Comparison of ENCODE assay signal across 8 cellular contexts in the genomic region with DNA sequence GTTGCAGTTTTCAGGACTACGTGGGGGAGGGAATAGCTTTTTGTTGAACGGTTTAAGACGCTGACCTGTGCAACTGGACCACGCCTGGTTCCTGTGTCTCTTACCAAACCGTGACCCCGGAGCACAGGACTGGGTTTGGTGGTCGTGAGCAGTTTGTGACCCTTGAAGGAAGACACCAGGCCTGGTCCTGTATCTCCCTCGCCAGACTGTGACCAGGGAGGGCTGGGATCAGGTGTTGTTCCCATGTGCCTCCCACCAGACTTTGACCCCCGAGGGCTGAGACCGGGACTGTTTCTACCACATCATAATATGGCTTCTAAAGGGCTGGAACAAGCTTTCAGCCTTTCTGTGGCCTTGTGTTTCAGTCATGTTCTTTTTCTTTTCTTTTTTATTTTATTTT. TPM values are rescaled to one million over a fixed set of nuclear protein-coding genes. Genes with fewer than 3 reads are reported as not detected.
DNase-seq lines count a peak whose midpoint lies in the region; FAIRE-seq and TF ChIP-seq lines count a peak whose summit lies in the region.

No MANE protein-coding gene starts in this region.

- peaks cover 8% of the 10 kb centered on the region for H3K4me1 Mint-ChIP-seq in Caco-2 (ENCODE audit: low read depth, unreplicated experiment)

- H3K4me3 Mint-ChIP-seq in Caco-2 (ENCODE audit: unreplicated experiment): peak overlapping the region; percentile 72

- no peaks in the 10 kb centered on the region for H3K27me3 Mint-ChIP-seq in Caco-2 (ENCODE audit: insufficient read depth, unreplicated experiment)

- H3K9me3 Mint-ChIP-seq in Caco-2 (ENCODE audit: unreplicated experiment): no peaks in the 10 kb centered on the region

- H2AFZ ChIP-seq in OCI-LY7 (ENCODE audit: low read length) (no peak overlapping the region; the same call in 1 of the 2 replicates), osteoblast (ENCODE audit: low read length) (peak overlapping the region; percentile 63)

- BruUV-seq in Caco-2 (replicated peaks; lab: Mats Ljungman, UMichigan) (TSS peak; percentile 76), OCI-LY7 (replicated peaks; lab: Mats Ljungman, UMichigan) (no TSS peak)

- H3K36me3 Mint-ChIP-seq in Caco-2 (ENCODE audit: insufficient read depth, unreplicated experiment): peaks cover 24% of the 10 kb centered on the region

- H4K20me1 ChIP-seq in OCI-LY7 (ENCODE audit: insufficient read depth, low read length): no peaks in the 10 kb centered on the region
- no peaks in the 10 kb centered on the region for H4K20me1 ChIP-seq in osteoblast (ENCODE audit: insufficient read depth, low read length)

- H3K4me2 ChIP-seq in OCI-LY7 (ENCODE audit: low read length): peak overlapping the region; percentile 87
- H3K4me2 ChIP-seq in osteoblast (ENCODE audit: insufficient read depth, low read length): peak overlapping the region; percentile 85

- DNase-seq in Caco-2 (peak in 1 of 2 experiments; percentile 17), OCI-LY7 (ENCODE audit: low spot score) (no peak), epithelial cell of proximal tubule (ENCODE audit: low read depth) (no peak), osteoblast (ENCODE audit: insufficient read length, low spot score, missing footprints) (no peak), HPDE6-E6E7 (ENCODE audit: extremely low spot score) (no peak), NCI-H2081 treated with DMSO at 0.1 percent for 48 hours (lab: John Stamatoyannopoulos, UW) (no peak), urothelium cell line (ENCODE audit: low spot score) (no peak), GM19238 (ENCODE audit: insufficient read length, low spot score) (no peak)

- intact Hi-C loops in Caco-2 (cut with micrococcal nuclease; ENCODE audit: unreplicated experiment): no loop called here
- intact Hi-C loops in OCI-LY7 (cut with micrococcal nuclease; ENCODE audit: unreplicated experiment): loop anchor here (5.0 kb wide), 2 partner anchors 45 to 50 kb away; a partner anchor contains a TSS

- H3K4me3 ChIP-seq in Caco-2 (ENCODE audit: low read depth, low read length) (peak overlapping the region; percentile 67), OCI-LY7 (ENCODE audit: low read depth, low read length, poor library complexity, severe bottlenecking) (peak overlapping the region; percentile 95), epithelial cell of proximal tubule (ENCODE audit: low read depth, low read length) (peak overlapping the region; percentile 69), osteoblast (ENCODE audit: insufficient read depth, low read length) (peak overlapping the region; percentile 77)

- CTCF ChIA-PET in Caco-2 (lab: Charles Lee): interaction anchor here (0.6 to 0.7 kb wide), 2 partner anchors 13 to 676 kb away, joined by 4 to 6 read pairs; no protein-coding TSS in a partner anchor
- CTCF ChIA-PET in OCI-LY7 (lab: Charles Lee; ENCODE audit: unreplicated experiment): no interaction called here

- TF ChIP-seq CTCF in Caco-2 (IDR thresholded peaks at IDR 0.05; ENCODE audit: insufficient read depth in 1 of 2, low read depth in 1 of 2, low read length in 1 of 2, severe bottlenecking in 1 of 2, unreplicated experiment in 1 of 2) (no peak), OCI-LY7 (conservative IDR thresholded peaks at IDR 0.05; ENCODE audit: low read length) (no peak), epithelial cell of proximal tubule (conservative IDR thresholded peaks at IDR 0.05; ENCODE audit: low read depth, low read length) (no peak), osteoblast (IDR thresholded peaks at IDR 0.05; ENCODE audit: extremely low read depth, low read depth, low read length) (no peak)

- H3K4me1 ChIP-seq in Caco-2 (no peaks in the 10 kb centered on the region), OCI-LY7 (ENCODE audit: insufficient read depth, low read length, poor library complexity, severe bottlenecking) (peaks cover 43% of the 10 kb centered on the region), osteoblast (ENCODE audit: insufficient read depth, low read length) (no peaks in the 10 kb centered on the region)

- no peaks in the 10 kb centered on the region for H3K9me2 ChIP-seq in OCI-LY7 (ENCODE audit: insufficient read depth, low read length)

- peak overlapping the region; percentile 89 for H3K27ac Mint-ChIP-seq in Caco-2 (ENCODE audit: unreplicated experiment)

- peak overlapping the region; percentile 95 for H3K27ac ChIP-seq in OCI-LY7 (ENCODE audit: low read depth, low read length, poor library complexity, severe bottlenecking)
- H3K27ac ChIP-seq in osteoblast (ENCODE audit: low read depth, low read length): peak overlapping the region; percentile 63

- H3K36me3 ChIP-seq in Caco-2 (ENCODE audit: control insufficient read depth, insufficient read depth, low read length) (peaks cover 1% of the 10 kb centered on the region; the same call in 1 of the 2 replicates), OCI-LY7 (ENCODE audit: insufficient read depth, low read length) (peaks cover 36% of the 10 kb centered on the region), osteoblast (ENCODE audit: insufficient read depth, low read length) (peaks cover 13% of the 10 kb centered on the region)

- POLR2A ChIA-PET in Caco-2 (lab: Charles Lee): no interaction called here
- POLR2A ChIA-PET in OCI-LY7 (lab: Charles Lee): interaction anchor here (1.6 kb wide), 1 partner anchor 49 kb away, joined by 3 read pairs; no protein-coding TSS in a partner anchor

- FAIRE-seq in urothelium cell line (lab: Jason Lieb, UNC): no peak

- peaks cover 31% of the 10 kb centered on the region for H3K79me2 ChIP-seq in OCI-LY7 (ENCODE audit: insufficient read depth, low read depth, low read length)
- H3K79me2 ChIP-seq in osteoblast (ENCODE audit: insufficient read depth, low read length): peaks cover 11% of the 10 kb centered on the region

- H3K27me3 ChIP-seq in Caco-2 (replicated peaks; ENCODE audit: control insufficient read depth, insufficient read depth, low read length) (no peaks in the 10 kb centered on the region), osteoblast (ENCODE audit: insufficient read depth, low read length) (no peaks in the 10 kb centered on the region)

- no peaks in the 10 kb centered on the region for H3K9me3 ChIP-seq in Caco-2
- no peaks in the 10 kb centered on the region for H3K9me3 ChIP-seq in OCI-LY7 (ENCODE audit: low read length)
- no peaks in the 10 kb centered on the region for H3K9me3 ChIP-seq in osteoblast (ENCODE audit: low read depth, low read length)

RNA-seq across cellular contexts. Expression of a gene that starts 0.7 kb away (rescaled TPM):
- total RNA-seq in Caco-2 (2022) (141 and 154 TPM in 2 replicates), OCI-LY7 (2022) (110 and 126 TPM in 2 replicates), epithelial cell of proximal tubule (93.7 and 190 TPM in 2 replicates), osteoblast (45.6 and 64.8 TPM in 2 replicates)
- total RNA-seq in OCI-LY7 (2014; rRNA removed; shearing (Covaris generic)): 94.4 and 101 TPM in 2 replicates

RNA-seq across cellular contexts. Expression of a gene that starts 13.5 kb away (rescaled TPM):
- total RNA-seq in Caco-2 (2022): 3.2 and 4.6 TPM in 2 replicates
- 4.2 and 8.4 TPM in 2 replicates for total RNA-seq in OCI-LY7 (2014; rRNA removed; shearing (Covaris generic))
- 9.9 and 11.3 TPM in 2 replicates for total RNA-seq in OCI-LY7 (2022)
- total RNA-seq in epithelial cell of proximal tubule: 6.6 and 18.7 TPM in 2 replicates
- total RNA-seq in osteoblast: 12.4 and 13.8 TPM in 2 replicates

RNA-seq across cellular contexts. Expression of a gene that starts 17.2 kb away (rescaled TPM):
- total RNA-seq in Caco-2 (2022) (9.3 and 11.1 TPM in 2 replicates), OCI-LY7 (2022) (11.2 and 14.1 TPM in 2 replicates), epithelial cell of proximal tubule (7.4 and 10.7 TPM in 2 replicates), osteoblast (8.8 and 10.1 TPM in 2 replicates)
- 6.8 and 7.6 TPM in 2 replicates for total RNA-seq in OCI-LY7 (2014; rRNA removed; shearing (Covaris generic))

RNA-seq across cellular contexts. Expression of a gene that starts 46.3 kb away (rescaled TPM):
- total RNA-seq in Caco-2 (2022): 41.1 and 41.6 TPM in 2 replicates
- 55.7 and 66.1 TPM in 2 replicates for total RNA-seq in OCI-LY7 (2014; rRNA removed; shearing (Covaris generic))
- total RNA-seq in OCI-LY7 (2022): 51.8 and 54.7 TPM in 2 replicates
- 63.5 and 113 TPM in 2 replicates for total RNA-seq in epithelial cell of proximal tubule
- 67.3 and 67.5 TPM in 2 replicates for total RNA-seq in osteoblast

RNA-seq across cellular contexts. Expression of a gene that starts 52.0 kb away (rescaled TPM):
- total RNA-seq in Caco-2 (2022) (233 and 264 TPM in 2 replicates), OCI-LY7 (2022) (188 and 202 TPM in 2 replicates), epithelial cell of proximal tubule (179 and 221 TPM in 2 replicates), osteoblast (441 and 527 TPM in 2 replicates)
- total RNA-seq in OCI-LY7 (2014; rRNA removed; shearing (Covaris generic)): 149 and 156 TPM in 2 replicates
